Comparison of ENCODE assay signal across 8 cellular contexts in genomic region chr9:39078621-39079256, GRCh38.
DNase-seq lines count a peak whose midpoint lies in the region; ATAC-seq, FAIRE-seq and TF ChIP-seq lines count a peak whose summit lies in the region.
"Not testable (repeated sequence)": the region's sequence is repeated elsewhere in the genome, so short reads cannot be mapped to it uniquely, and the experiment has no call there.

No MANE protein-coding gene starts in this region.

- ATAC-seq in GM23338 (peak; percentile 99), K562 (peak; percentile 100)
- ATAC-seq in natural killer cell treated with Interleukin-12 subunit alpha and Interleukin-12 subunit beta and Interleukin-15 and Interleukin-18, amount 100 ng/mL, for 72 hours, result peak; percentile 53 to 59

- not testable (repeated sequence) for H3K9me1 ChIP-seq in K562 (ENCODE audit: control insufficient read depth, insufficient read depth, low read length)

- H3K27ac Mint-ChIP-seq in GM23338; natural killer cell treated with Interleukin-12 subunit alpha and Interleukin-12 subunit beta and Interleukin-15 and Interleukin-18, amount 100 ng/mL, for 72 hours: not testable (repeated sequence)

- not testable (repeated sequence) for H3K27me3 ChIP-seq in GM23338 (ENCODE audit: insufficient read depth); NT2/D1 (ENCODE audit: insufficient read depth, insufficient read length); K562 (ENCODE audit: control insufficient read depth in 2 of 2, insufficient read depth in 2 of 2, low read length in 2 of 2); spleen (replicated peaks in 1 of 7)

- H3K9ac ChIP-seq in NT2/D1 (ENCODE audit: insufficient read length, low read depth), result peak overlapping the region; percentile 38
- not testable (repeated sequence) for H3K9ac ChIP-seq in K562 (ENCODE audit: insufficient read depth in 1 of 2, low read depth in 2 of 2, low read length in 2 of 2)

- H3K27ac ChIP-seq in C4-2B, result peak overlapping the region; percentile 42; the same call in 1 of the 2 replicates
- not testable (repeated sequence) for H3K27ac ChIP-seq in GM23338 (ENCODE audit: low read depth); K562 (ENCODE audit: extremely low read depth, low read depth, low read length); spleen

- TF ChIP-seq RAD21 in K562 (CRISPR knock-in tag; conservative IDR thresholded peaks at IDR 0.05 in 1 of 2, IDR thresholded peaks at IDR 0.05 in 1 of 2), result not testable (repeated sequence)

- not testable (repeated sequence) for H3F3A ChIP-seq in GM23338 (replicated peaks; ENCODE audit: low read depth)

- TF ChIP-seq POLR2A in K562 (conservative IDR thresholded peaks at IDR 0.05); spleen (IDR thresholded peaks at IDR 0.05): not testable (repeated sequence)

- intact Hi-C loops in K562 (cut with micrococcal nuclease); spleen (cut with DNase I; ENCODE audit: low total_unique reads): not testable (repeated sequence)

- H3K4me2 ChIP-seq in GM23338 (peak overlapping the region; percentile 87), K562 (ENCODE audit: insufficient read depth, low read length) (peak overlapping the region; percentile 58; the same call in 1 of the 2 replicates)

- TF ChIP-seq CTCF in C4-2B (conservative IDR thresholded peaks at IDR 0.05) (peak; percentile 71), GM23338 (conservative IDR thresholded peaks at IDR 0.05; ENCODE audit: low read depth in 2 of 2) (peak; percentile 9 to 58; a peak in 2 of 4 replicates), K562 (IDR thresholded peaks at IDR 0.05 in 2 of 3, conservative IDR thresholded peaks at IDR 0.05 in 1 of 3; ENCODE audit: insufficient read depth in 2 of 3, low read depth in 1 of 3, low read length in 3 of 3) (peak; percentile 24 to 66 (median 39); a peak in 4 of 6 replicates), spleen (IDR thresholded peaks at IDR 0.05 in 8 of 11, conservative IDR thresholded peaks at IDR 0.05 in 3 of 11) (peak in 1 of 11 experiments; percentile 8)
- TF ChIP-seq CTCF in fibroblast of pulmonary artery (IDR thresholded peaks at IDR 0.05; ENCODE audit: low read length, missing control alignments), result not testable (repeated sequence)

- BruUV-seq in K562 (replicated peaks; lab: Mats Ljungman, UMichigan), result not testable (repeated sequence)

- not testable (repeated sequence) for TF ChIP-seq EP300 in K562 (IDR thresholded peaks at IDR 0.05; ENCODE audit: low read length)

- 5% methylated on average over 12 of the region's 49 CpGs for WGBS in K562 (ENCODE audit: insufficient coverage, low coverage, missing lambda C conversion rate)
- 7 to 12% (median 10%) methylated on average over 43 to 49 of the region's 49 CpGs for WGBS in spleen, 5 donors

- in situ Hi-C loops in K562 (cut with MboI), result not testable (repeated sequence)

- not testable (repeated sequence) for H3K27me3 Mint-ChIP-seq in GM23338 (ENCODE audit: insufficient read depth, low read depth, poor library complexity); natural killer cell treated with Interleukin-12 subunit alpha and Interleukin-12 subunit beta and Interleukin-15 and Interleukin-18, amount 100 ng/mL, for 72 hours

- H3K9me2 ChIP-seq in GM23338 (ENCODE audit: insufficient read depth), result not testable (repeated sequence)

- FAIRE-seq in K562 (lab: Jason Lieb, UNC), result not testable (repeated sequence)

- H3K4me1 ChIP-seq in GM23338 (ENCODE audit: insufficient read depth); NT2/D1 (ENCODE audit: insufficient read depth, insufficient read length); K562 (replicated peaks in 1 of 2; ENCODE audit: control insufficient read depth in 2 of 2, insufficient read depth in 2 of 2, low read length in 2 of 2); spleen: not testable (repeated sequence)

- H3K9me3 Mint-ChIP-seq in GM23338; natural killer cell treated with Interleukin-12 subunit alpha and Interleukin-12 subunit beta and Interleukin-15 and Interleukin-18, amount 100 ng/mL, for 72 hours: not testable (repeated sequence)

- H3K9me3 ChIP-seq in NT2/D1 (ENCODE audit: insufficient read depth, low read length); K562 (replicated peaks; ENCODE audit: control insufficient read depth, insufficient read depth, low read depth, low read length); spleen: not testable (repeated sequence)

- CTCF ChIA-PET in K562 (lab: Yijun Ruan, JAX; ENCODE audit: low intra/inter-chr PET ratio), result not testable (repeated sequence)

- not testable (repeated sequence) for H3K4me1 Mint-ChIP-seq in GM23338; natural killer cell treated with Interleukin-12 subunit alpha and Interleukin-12 subunit beta and Interleukin-15 and Interleukin-18, amount 100 ng/mL, for 72 hours (ENCODE audit: low read depth in 2 of 2)

- H3K4me3 Mint-ChIP-seq in GM23338, result peak overlapping the region; percentile 70
- not testable (repeated sequence) for H3K4me3 Mint-ChIP-seq in natural killer cell treated with Interleukin-12 subunit alpha and Interleukin-12 subunit beta and Interleukin-15 and Interleukin-18, amount 100 ng/mL, for 72 hours

- H2AFZ ChIP-seq in GM23338, result peak overlapping the region; percentile 78; the same call in 1 of the 2 replicates
- peak overlapping the region; percentile 62; the same call in 1 of the 2 replicates for H2AFZ ChIP-seq in K562 (ENCODE audit: low read depth, low read length)

- not testable (repeated sequence) for H3K36me3 Mint-ChIP-seq in GM23338 (ENCODE audit: low read depth); natural killer cell treated with Interleukin-12 subunit alpha and Interleukin-12 subunit beta and Interleukin-15 and Interleukin-18, amount 100 ng/mL, for 72 hours

- POLR2A ChIA-PET in K562 (lab: Yijun Ruan, JAX), result not testable (repeated sequence)

- DNase-seq in GM23338 (ENCODE audit: low spot score) (peak; percentile 71), NT2/D1 (ENCODE audit: low read depth, low spot score) (peak; percentile 59), K562 (ENCODE audit: extremely low read depth in 1 of 4, low spot score in 3 of 4) (peak in 1 of 4 experiments; percentile 65), fibroblast of pulmonary artery (ENCODE audit: low read depth) (peak; percentile 29), iris pigment epithelial cell (ENCODE audit: low read depth) (peak; percentile 28), spleen (peak; percentile 80)
- not testable (repeated sequence) for DNase-seq in natural killer cell treated with Interleukin-12 subunit alpha and Interleukin-12 subunit beta and Interleukin-15 and Interleukin-18, amount 100 ng/mL, for 72 hours (ENCODE audit: low spot score)

- H4K20me1 ChIP-seq in GM23338 (replicated peaks; ENCODE audit: insufficient read depth); K562 (replicated peaks; ENCODE audit: control insufficient read depth, insufficient read depth, low read length): not testable (repeated sequence)

- not testable (repeated sequence) for H3K79me2 ChIP-seq in GM23338 (replicated peaks; ENCODE audit: insufficient read depth); K562 (ENCODE audit: control insufficient read depth, insufficient read depth, low read length)

- H3K4me3 ChIP-seq in GM23338 (peak overlapping the region; percentile 56), NT2/D1 (ENCODE audit: insufficient read length, low read depth) (peak overlapping the region; percentile 31), K562 (peak overlapping the region; percentile 15; the same call in 1 of the 2 replicates), fibroblast of pulmonary artery (replicated peaks; ENCODE audit: low read depth, low read length) (peak overlapping the region; percentile 25)
- H3K4me3 ChIP-seq in spleen, result not testable (repeated sequence)

- not testable (repeated sequence) for H3K36me3 ChIP-seq in GM23338 (ENCODE audit: insufficient read depth); NT2/D1 (ENCODE audit: insufficient read depth, insufficient read length, low read length); K562 (ENCODE audit: control insufficient read depth, insufficient read depth, low read length); spleen

TF ChIP-seq in K562, 482 proteins besides CTCF, POLR2A, EP300 and RAD21 (continues in another document):
- peak; percentile 50; the same call in 1 of the 2 replicates for TF ChIP-seq MYC (IDR thresholded peaks at IDR 0.05; ENCODE audit: low read depth, low read length)
- not testable (repeated sequence) for TF ChIP-seq MYC (CRISPR knock-in tag; IDR thresholded peaks at IDR 0.05; ENCODE audit: borderline replicate concordance, low read depth)
- TF ChIP-seq CTCFL (IDR thresholded peaks at IDR 0.05; ENCODE audit: borderline replicate concordance, insufficient read depth, low read depth, low read length, poor library complexity, severe bottlenecking), result peak; percentile 64
- TF ChIP-seq E2F6 (IDR thresholded peaks at IDR 0.05; ENCODE audit: borderline replicate concordance in 1 of 2, extremely low read depth in 1 of 2, insufficient read depth in 1 of 2, insufficient read length in 1 of 2, low read depth in 1 of 2, low read length in 1 of 2, poor library complexity in 1 of 2, severe bottlenecking in 1 of 2), result peak; percentile 17 to 80
